23 cellular contexts compared by ENCODE assay signal in the genomic region with DNA sequence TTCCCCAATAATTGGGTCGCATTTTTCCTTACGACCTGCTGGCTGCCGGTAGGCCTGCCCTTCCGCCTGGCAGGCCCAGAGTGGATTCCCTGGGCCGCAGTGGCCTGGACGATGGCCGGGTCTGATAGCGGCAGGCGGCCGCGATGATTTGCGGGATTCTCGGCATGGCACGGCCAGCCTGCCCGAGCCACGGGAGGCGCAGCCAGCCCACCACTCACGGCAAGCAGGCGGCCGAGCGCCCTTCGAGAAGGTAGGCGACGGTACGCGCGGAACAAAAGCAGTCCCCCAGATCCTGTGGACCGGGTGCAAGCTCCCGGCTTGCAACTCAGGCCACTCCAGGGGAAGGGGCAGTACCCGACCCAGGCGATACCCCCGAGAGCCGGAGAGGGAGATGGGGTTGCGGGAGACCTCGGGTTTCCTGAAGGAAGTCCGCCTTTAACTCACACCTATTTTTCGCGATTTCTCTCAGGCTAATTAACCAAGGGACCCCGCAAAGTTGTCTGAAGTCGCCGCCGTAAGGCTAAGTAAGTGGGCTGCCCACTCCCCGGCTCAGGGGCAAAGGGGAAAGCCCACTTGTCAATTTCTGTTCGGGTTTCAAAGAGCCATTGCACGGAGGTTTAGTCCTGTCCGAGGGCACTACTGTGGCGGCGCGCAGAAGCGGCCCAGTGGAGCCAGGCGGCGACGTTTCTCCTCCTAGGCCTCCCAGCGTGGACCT. TPM values are rescaled to one million over a fixed set of nuclear protein-coding genes. Genes with fewer than 3 reads are reported as not detected.
DNase-seq lines count a peak whose midpoint lies in the region; ATAC-seq lines count a peak whose summit lies in the region.
"Had no signal": no experiment of that assay in that cellular context is flagged by ENCODE, and none has a peak within 500 bp of the region (broad histone marks: within the 10 kb centered on the region; RNA-seq: fewer than 3 reads in every experiment).

No MANE protein-coding gene starts in this region.

- peaks cover 5% of the 10 kb centered on the region for H3K4me1 Mint-ChIP-seq in activated T-helper 1 cell treated with anti-CD3 and anti-CD28 coated beads, Interleukin-12 subunit alpha, Interleukin-12 subunit beta, Interleukin-2, Interleukin-4 antibody, amounts not matched to agents 30 ng/mL and 10 ng/mL and 1 ng/mL, durations not matched to agents 14 hours and 24 hours and 36 hours (ENCODE audit: low read depth)

- H2BK5ac ChIP-seq in neuronal stem cell (ENCODE audit: low read length), result peak overlapping the region; percentile 84

- ATAC-seq in HG03378 (IDR thresholded peaks at IDR 0.05; ENCODE audit: unreplicated experiment), result no peak

- H3K4me1 ChIP-seq in iPS-15b (ENCODE audit: control insufficient read depth, insufficient read depth, low read length), result peaks cover 24% of the 10 kb centered on the region
- H3K4me1 ChIP-seq in neuronal stem cell (ENCODE audit: control insufficient read depth in 2 of 2, insufficient read depth in 1 of 2, low read depth in 1 of 2, low read length in 2 of 2), result peaks cover 0 to 52% of the 10 kb centered on the region in 2 donors
- H3K4me1 ChIP-seq: BE2C, prostate gland, SJCRH30 had no signal

- no peak overlapping the region for H4K8ac ChIP-seq in neuronal stem cell (ENCODE audit: low read depth, low read length)

- no peak overlapping the region for H3K4me3 Mint-ChIP-seq in activated T-helper 1 cell treated with anti-CD3 and anti-CD28 coated beads, Interleukin-12 subunit alpha, Interleukin-12 subunit beta, Interleukin-2, Interleukin-4 antibody, amounts not matched to agents 30 ng/mL and 10 ng/mL and 1 ng/mL, durations not matched to agents 14 hours and 24 hours and 36 hours

- H3K9me3 Mint-ChIP-seq in activated T-helper 1 cell treated with anti-CD3 and anti-CD28 coated beads, Interleukin-12 subunit alpha, Interleukin-12 subunit beta, Interleukin-2, Interleukin-4 antibody, amounts not matched to agents 30 ng/mL and 10 ng/mL and 1 ng/mL, durations not matched to agents 14 hours and 24 hours and 36 hours, result peaks cover 4% of the 10 kb centered on the region
- H3K9me3 Mint-ChIP-seq: activated T-cell treated with anti-CD3 and anti-CD28 coated beads, Interleukin-2, amount 50 U/mL, for 24 hours had no signal

- H3K36me3 Mint-ChIP-seq in activated T-helper 1 cell treated with anti-CD3 and anti-CD28 coated beads, Interleukin-12 subunit alpha, Interleukin-12 subunit beta, Interleukin-2, Interleukin-4 antibody, amounts not matched to agents 30 ng/mL and 10 ng/mL and 1 ng/mL, durations not matched to agents 14 hours and 24 hours and 36 hours (ENCODE audit: low read depth), result peaks cover 1% of the 10 kb centered on the region

- H2BK12ac ChIP-seq in neuronal stem cell (ENCODE audit: low read length), result peak overlapping the region; percentile 87

- DNase-seq in H7, result peak; percentile 71
- DNase-seq in activated T-helper 1 cell treated with anti-CD3 and anti-CD28 coated beads, Interleukin-12 subunit alpha, Interleukin-12 subunit beta, Interleukin-2, Interleukin-4 antibody, amounts not matched to agents 30 ng/mL and 10 ng/mL and 1 ng/mL, durations not matched to agents 14 hours and 24 hours and 36 hours (ENCODE audit: low spot score), result no peak
- DNase-seq in neuronal stem cell (ENCODE audit: low spot score), result no peak
- DNase-seq in activated CD4-positive, alpha-beta T cell treated with anti-CD3 and anti-CD28 coated beads for 48 hours, result no peak
- DNase-seq in SHP77 treated with DMSO at 0.1 percent for 48 hours (lab: John Stamatoyannopoulos, UW), result no peak
- DNase-seq: activated CD4-positive, alpha-beta T cell treated with anti-CD3 and anti-CD28 coated beads for 1 hour; activated T-cell treated with anti-CD3 and anti-CD28 coated beads, Interleukin-2, amount 50 U/mL, for 24 hours; adrenal gland; BE2C; effector memory CD4-positive, alpha-beta T cell; hypothalamus; KG1; naive B cell; NCI-H1048; NCI-H2081; NCI-H510A; SJCRH30; T-helper 9 cell; thyroid gland had no signal

- peaks cover 79% of the 10 kb centered on the region for H3K27me3 Mint-ChIP-seq in activated T-helper 1 cell treated with anti-CD3 and anti-CD28 coated beads, Interleukin-12 subunit alpha, Interleukin-12 subunit beta, Interleukin-2, Interleukin-4 antibody, amounts not matched to agents 30 ng/mL and 10 ng/mL and 1 ng/mL, durations not matched to agents 14 hours and 24 hours and 36 hours (ENCODE audit: insufficient read depth)

- H2BK15ac ChIP-seq in neuronal stem cell (ENCODE audit: low read length), result peak overlapping the region; percentile 39

- H3K14ac ChIP-seq in neuronal stem cell (ENCODE audit: low read length), result peak overlapping the region; percentile 87

- H3K4me3 ChIP-seq in H7 (ENCODE audit: insufficient read depth, low read depth, low read length), result peak overlapping the region; percentile 70
- H3K4me3 ChIP-seq in iPS-15b (ENCODE audit: low read depth, low read length), result peak overlapping the region; percentile 37
- no peak overlapping the region for H3K4me3 ChIP-seq in neuronal stem cell (ENCODE audit: low read length in 2 of 2)
- H3K4me3 ChIP-seq: adrenal gland, HAP-1, prostate gland, thyroid gland had no signal

- H3K9ac ChIP-seq in iPS-15b (ENCODE audit: low read depth, low read length), result no peak overlapping the region
- H3K9ac ChIP-seq in neuronal stem cell (ENCODE audit: low read depth, low read length, poor library complexity), result peak overlapping the region; percentile 47

- H3K9me3 ChIP-seq in iPS-15b (ENCODE audit: control insufficient read depth, insufficient read depth, low read length) (no peaks in the 10 kb centered on the region), neuronal stem cell (replicated peaks in 1 of 2; ENCODE audit: control insufficient read depth in 2 of 2, insufficient read depth in 1 of 2, low read depth in 1 of 2, low read length in 2 of 2) (no peaks in the 10 kb centered on the region)
- H3K9me3 ChIP-seq: adrenal gland, BE2C, HAP-1, prostate gland, SJCRH30, thyroid gland had no signal

- H2BK120ac ChIP-seq in neuronal stem cell (ENCODE audit: low read depth, low read length), result peak overlapping the region; percentile 47

- H3K36me3 ChIP-seq in H7 (replicated peaks; ENCODE audit: control insufficient read depth, insufficient read depth, low read length), result no peaks in the 10 kb centered on the region
- no peaks in the 10 kb centered on the region for H3K36me3 ChIP-seq in iPS-15b (ENCODE audit: control insufficient read depth, insufficient read depth, low read length)
- H3K36me3 ChIP-seq in neuronal stem cell (replicated peaks in 1 of 2; ENCODE audit: control insufficient read depth in 2 of 2, insufficient read depth in 2 of 2, low read length in 2 of 2), result no peaks in the 10 kb centered on the region
- H3K36me3 ChIP-seq: adrenal gland, BE2C, HAP-1, prostate gland, SJCRH30, thyroid gland had no signal

- peak overlapping the region; percentile 72 for H3K27ac Mint-ChIP-seq in activated T-helper 1 cell treated with anti-CD3 and anti-CD28 coated beads, Interleukin-12 subunit alpha, Interleukin-12 subunit beta, Interleukin-2, Interleukin-4 antibody, amounts not matched to agents 30 ng/mL and 10 ng/mL and 1 ng/mL, durations not matched to agents 14 hours and 24 hours and 36 hours

- no peak overlapping the region for H3K4ac ChIP-seq in neuronal stem cell (ENCODE audit: low read length)

- no CpG with 5 or more reads among the region's 54 CpGs for WGBS in neuronal stem cell (ENCODE audit: extremely low coverage in 2 of 2, insufficient read length in 2 of 2, insufficient replicate concordance in 1 of 2), 2 donors

- peak overlapping the region; percentile 73 for H3K4me2 ChIP-seq in neuronal stem cell (ENCODE audit: insufficient read depth, low read length, poor library complexity, severe bottlenecking)

- H3K18ac ChIP-seq in neuronal stem cell (ENCODE audit: low read length), result peak overlapping the region; percentile 99

- intact Hi-C loops in activated T-helper 1 cell treated with anti-CD3 and anti-CD28 coated beads, Interleukin-12 subunit alpha, Interleukin-12 subunit beta, Interleukin-2, Interleukin-4 antibody, amounts not matched to agents 30 ng/mL and 10 ng/mL and 1 ng/mL, durations not matched to agents 14 hours and 24 hours and 36 hours (cut with micrococcal nuclease), result no loop called here

- peaks cover 96% of the 10 kb centered on the region for H3K27me3 ChIP-seq in H7 (ENCODE audit: control insufficient read depth, insufficient read depth, low read length)
- peaks cover 94% of the 10 kb centered on the region for H3K27me3 ChIP-seq in iPS-15b (ENCODE audit: control insufficient read depth, insufficient read depth, low read length)
- peaks cover 33 to 99% (median 70%) of the 10 kb centered on the region in 3 experiments for H3K27me3 ChIP-seq in neuronal stem cell (ENCODE audit: control insufficient read depth in 3 of 3, insufficient read depth in 3 of 3, low read depth in 1 of 3, low read length in 3 of 3)

- H2AK5ac ChIP-seq in neuronal stem cell (ENCODE audit: low read depth, low read length), result no peak overlapping the region

- no peaks in the 10 kb centered on the region for H3K79me1 ChIP-seq in neuronal stem cell (ENCODE audit: low read depth, low read length)

- H3K23ac ChIP-seq in neuronal stem cell (ENCODE audit: low read depth, low read length, poor library complexity), result peak overlapping the region; percentile 89

- peak overlapping the region; percentile 47 for H4K91ac ChIP-seq in neuronal stem cell (ENCODE audit: low read depth, low read length, poor library complexity)

- no peak overlapping the region for H3K27ac ChIP-seq in neuronal stem cell (replicated peaks; ENCODE audit: low read length)
- H3K27ac ChIP-seq: adrenal gland, prostate gland, SJCRH30, thyroid gland had no signal

- H2AFZ ChIP-seq in neuronal stem cell (ENCODE audit: low read length), result peak overlapping the region; percentile 59

RNA-seq across cellular contexts. Expression of a gene that starts 1.4 kb away (rescaled TPM):
- total RNA-seq in H7 (2014; rRNA removed; shearing (Covaris generic)), result 55.8 and 106 TPM in 2 replicates
- total RNA-seq in activated T-helper 1 cell treated with anti-CD3 and anti-CD28 coated beads, Interleukin-12 subunit alpha, Interleukin-12 subunit beta, Interleukin-2, Interleukin-4 antibody, amounts not matched to agents 30 ng/mL and 10 ng/mL and 1 ng/mL, durations not matched to agents 14 hours and 24 hours and 36 hours, result not detected in 2 replicates
- 2.7 TPM for polyA plus RNA-seq in neuronal stem cell (2013, experiment 1 of 2)
- 2.9 TPM for polyA plus RNA-seq in neuronal stem cell (2013, experiment 2 of 2)

Comparison
In these comparisons a context has a peak if more than half of its experiments do, and no peak if none do; other contexts are left out.
1. H3K4me3 ChIP-seq: peak in H7 (single experiment) and iPS-15b (single experiment); none in neuronal stem cell (0 of 2).
2. RNA of a gene that starts 1.4 kb away (total RNA-seq): 55.8 to 106 TPM in H7; not detected in activated T-helper 1 cell treated with anti-CD3 and anti-CD28 coated beads, Interleukin-12 subunit alpha, Interleukin-12 subunit beta, Interleukin-2, Interleukin-4 antibody, amounts not matched to agents 30 ng/mL and 10 ng/mL and 1 ng/mL, durations not matched to agents 14 hours and 24 hours and 36 hours; every median in the first group is over 10 times any median in the second.